ENCODE assay signal across 8 cellular contexts in the genomic region with DNA sequence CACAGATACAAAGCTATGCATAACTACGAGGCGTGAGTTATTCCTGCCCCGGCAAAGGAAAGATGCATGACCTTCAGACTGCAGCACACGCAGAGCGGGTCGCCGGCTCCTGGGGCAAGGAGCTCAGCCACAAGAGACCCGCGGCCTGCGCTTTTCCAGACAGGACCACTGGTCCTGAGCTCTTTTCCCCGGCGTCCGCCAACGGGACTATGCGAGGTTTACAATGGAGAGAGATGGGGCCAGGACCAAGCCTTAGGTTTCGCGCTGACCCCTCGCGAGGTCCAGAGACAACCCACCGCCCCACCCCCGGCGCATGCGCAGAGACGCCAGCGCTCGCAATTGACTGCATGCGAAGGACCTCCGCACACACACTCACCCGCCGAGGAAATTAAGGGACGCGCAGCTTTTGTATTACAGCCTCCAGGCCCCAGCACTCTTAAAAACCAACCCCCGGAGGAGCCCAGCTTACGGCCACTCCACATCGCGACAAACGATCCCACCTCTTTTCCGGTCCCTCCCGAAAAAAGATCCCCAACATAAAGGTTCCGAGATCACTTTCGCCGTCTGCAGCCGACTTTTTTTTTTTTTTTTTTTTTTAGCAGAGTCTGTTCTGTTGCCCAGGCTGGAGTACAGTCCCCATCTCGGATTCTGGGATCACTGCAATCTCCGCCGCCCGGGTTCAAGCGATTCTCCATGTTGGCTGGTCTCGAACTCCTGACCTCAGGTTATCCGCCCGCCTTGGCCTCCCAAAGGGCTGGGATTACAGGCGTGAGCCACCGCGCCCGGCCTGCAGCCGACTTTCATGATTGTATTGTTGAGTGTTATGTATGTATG. TPM values are rescaled to one million over a fixed set of nuclear protein-coding genes. Genes with fewer than 3 reads are reported as not detected.
DNase-seq lines count a peak whose midpoint lies in the region; ATAC-seq and TF ChIP-seq lines count a peak whose summit lies in the region.

COQ3 (minus strand) TSS at position 498 of the 834 bp plus-strand sequence; CDS start at position 482, 16 bp downstream.

- peak; percentile 96 for ATAC-seq in GM23338
- peak; percentile 76 for ATAC-seq in gastroesophageal sphincter

- H3K27ac ChIP-seq in GM23338 (ENCODE audit: low read depth) (peak within 1 kb of the TSS; percentile 98), SJCRH30 (peak within 1 kb of the TSS; percentile 78), gastroesophageal sphincter (peak within 1 kb of the TSS; percentile 49 to 90 (median 88)), neutrophil (no peak within 1 kb of the TSS), substantia nigra (ENCODE audit: low read depth, low read length, poor library complexity, severe bottlenecking) (peak within 1 kb of the TSS; percentile 66)

- no peaks in the 10 kb centered on the region for H3K9me3 Mint-ChIP-seq in GM23338

- H3K79me2 ChIP-seq in GM23338 (replicated peaks; ENCODE audit: insufficient read depth) = peaks cover 7% of the 10 kb centered on the region; the same call in 1 of the 2 replicates

- no peaks in the 10 kb centered on the region for H4K20me1 ChIP-seq in GM23338 (replicated peaks; ENCODE audit: insufficient read depth)

- H3K27ac Mint-ChIP-seq in GM23338 = peak within 1 kb of the TSS; percentile 99

- peak within 1 kb of the TSS; percentile 96 for H3K4me3 Mint-ChIP-seq in GM23338

- 1 to 14% methylated on average over 25 to 32 of the region's 56 CpGs for WGBS in gastroesophageal sphincter (ENCODE audit: low coverage in 1 of 2), 2 donors

- H3K4me3 ChIP-seq in GM23338 (peak within 1 kb of the TSS; percentile 82), SJCRH30 (peak within 1 kb of the TSS; percentile 74), gastroesophageal sphincter (peak within 1 kb of the TSS; percentile 65 to 82), neutrophil (ENCODE audit: low read depth in 1 of 2, low read length in 1 of 2) (peak within 1 kb of the TSS; percentile 57 to 64)

- H3K36me3 Mint-ChIP-seq in GM23338 (ENCODE audit: low read depth) = peaks cover 2% of the 10 kb centered on the region; the same call in 2 of the 3 replicates

- no peak for TF ChIP-seq EP300 in gastroesophageal sphincter (IDR thresholded peaks at IDR 0.05)

- TF ChIP-seq POLR2A in gastroesophageal sphincter (IDR thresholded peaks at IDR 0.05) = no peak

- peaks cover 4% of the 10 kb centered on the region for H3K4me1 Mint-ChIP-seq in GM23338

- H3K27me3 ChIP-seq in GM23338 (ENCODE audit: insufficient read depth) (no peaks in the 10 kb centered on the region), SJCRH30 (no peaks in the 10 kb centered on the region), gastroesophageal sphincter (no peaks in the 10 kb centered on the region), neutrophil (no peaks in the 10 kb centered on the region)

- H2AFZ ChIP-seq in GM23338 = peak within 1 kb of the TSS; percentile 84

- 0 out of 2 replicates have a peak, but pooled peaks cover 5% of the 10 kb centered on the region for H3K4me1 ChIP-seq in GM23338 (ENCODE audit: insufficient read depth)
- H3K4me1 ChIP-seq in SJCRH30 = no peaks in the 10 kb centered on the region
- H3K4me1 ChIP-seq in gastroesophageal sphincter = peaks cover 0 to 19% (median 6%) of the 10 kb centered on the region in 3 donors
- H3K4me1 ChIP-seq in neutrophil (ENCODE audit: control insufficient read depth in 1 of 2, insufficient read depth in 1 of 2, low read depth in 1 of 2, low read length in 1 of 2) = peaks cover 3 to 5% of the 10 kb centered on the region in 2 experiments

- TF ChIP-seq CTCF in GM23338 (conservative IDR thresholded peaks at IDR 0.05; ENCODE audit: low read depth in 2 of 2) (no peak), gastroesophageal sphincter (IDR thresholded peaks at IDR 0.05) (peak in 1 of 4 experiments; percentile 10), neutrophil (IDR thresholded peaks at IDR 0.05) (no peak)

- no peaks in the 10 kb centered on the region; the same call in 1 of the 2 replicates for H3K36me3 ChIP-seq in GM23338 (ENCODE audit: insufficient read depth)
- peaks cover 6% of the 10 kb centered on the region for H3K36me3 ChIP-seq in SJCRH30
- H3K36me3 ChIP-seq in gastroesophageal sphincter = peaks cover 0 to 19% of the 10 kb centered on the region in 2 donors
- peaks cover 21% of the 10 kb centered on the region for H3K36me3 ChIP-seq in neutrophil

- peaks cover 15% of the 10 kb centered on the region for H3K27me3 Mint-ChIP-seq in GM23338 (ENCODE audit: insufficient read depth, low read depth, poor library complexity)

- peaks cover 19% of the 10 kb centered on the region; the same call in 1 of the 2 replicates for H3F3A ChIP-seq in GM23338 (replicated peaks; ENCODE audit: low read depth)

- peak within 1 kb of the TSS; percentile 84 for H3K4me2 ChIP-seq in GM23338

- H3K9me3 ChIP-seq in SJCRH30 (replicated peaks) (no peaks in the 10 kb centered on the region), gastroesophageal sphincter (no peaks in the 10 kb centered on the region), neutrophil (no peaks in the 10 kb centered on the region)

- H3K9me2 ChIP-seq in GM23338 (ENCODE audit: insufficient read depth) = no peaks in the 10 kb centered on the region

- peak; percentile 84 for DNase-seq in ELR (ENCODE audit: low read depth)
- peak; percentile 96 for DNase-seq in GM23338 (ENCODE audit: low spot score)
- DNase-seq in Kasumi-1 (lab: John Stamatoyannopoulos, UW) = peak; percentile 75 to 81
- DNase-seq in SJCRH30 = peak; percentile 87 to 90
- peak; percentile 71 for DNase-seq in activated naive CD4-positive, alpha-beta T cell treated with Interleukin-2 at 50 U/mL for 16 hours
- DNase-seq in substantia nigra (lab: John Stamatoyannopoulos, UW) = peak in 47 of 49 donors; percentile 19 to 83 (median 67)

TF ChIP-seq in GM23338, 12 proteins besides CTCF, POLR2A, EP300 and RAD21:
- no peak for TF ChIP-seq EZH2phosphoT487 (IDR thresholded peaks at IDR 0.05; ENCODE audit: unreplicated experiment)
- TF ChIP-seq REST (IDR thresholded peaks at IDR 0.05; ENCODE audit: unreplicated experiment) = no peak
- TF ChIP-seq STAT1 (IDR thresholded peaks at IDR 0.05; ENCODE audit: unreplicated experiment) = no peak
- peak; percentile 41 for TF ChIP-seq CREB1 (CRISPR knock-in tag; IDR thresholded peaks at IDR 0.05; ENCODE audit: low read depth)
- TF ChIP-seq POLR2AphosphoS5 (IDR thresholded peaks at IDR 0.05; ENCODE audit: low read depth) = peak; percentile 84

RNA-seq across cellular contexts. Expression of gene COQ3, which starts in this region (rescaled TPM):
- total RNA-seq in GM23338 (2014; rRNA removed; shearing (Covaris generic)) = 10.6 and 11.8 TPM in 2 replicates
- polyA plus RNA-seq in GM23338 (2016; fragmentation: Nextera tagmentation; extraction: Ambion mirVana) = 22.5 and 24.9 TPM in 2 replicates
- total RNA-seq in SJCRH30 (2014; rRNA removed; shearing (Covaris generic)) = 13.9 and 15.9 TPM in 2 replicates
- total RNA-seq in gastroesophageal sphincter = 10 to 100 TPM in 2 of 4 donors, 1 to 10 TPM in 2; 3.2 to 13.4 (median 7.8) TPM
